ENCODE assay signal across 1 cellular context in genomic region chr1:27322569-27323116, GRCh38.
A peak's percentile ranks its signal among the peaks of the same experiment; 100 is the strongest.
TF ChIP-seq lines count a peak whose summit lies in the region.

No MANE protein-coding gene starts in this region.

TF ChIP-seq in GM12878, 131 proteins besides CTCF, POLR2A, EP300 and RAD21:
- no peak for TF ChIP-seq CREM (IDR thresholded peaks at IDR 0.05; ENCODE audit: low read depth)
- no peak for TF ChIP-seq RELA (IDR thresholded peaks at IDR 0.05; ENCODE audit: borderline replicate concordance, partially characterized antibody)
- no peak for TF ChIP-seq IKZF2 (IDR thresholded peaks at IDR 0.05)
- TF ChIP-seq KAT2A (conservative IDR thresholded peaks at IDR 0.05; ENCODE audit: control insufficient read depth, low read depth, low read length) = no peak
- no peak for TF ChIP-seq RB1 (IDR thresholded peaks at IDR 0.05; ENCODE audit: borderline replicate concordance)
- TF ChIP-seq NFYA (IDR thresholded peaks at IDR 0.05; ENCODE audit: borderline replicate concordance, low read depth, low read length) = no peak
- TF ChIP-seq MAX (IDR thresholded peaks at IDR 0.05; ENCODE audit: low read depth, low read length) = no peak
- TF ChIP-seq BHLHE40 (IDR thresholded peaks at IDR 0.05; ENCODE audit: borderline replicate concordance in 1 of 2, low read depth in 2 of 2, low read length in 1 of 2) = 0 out of 4 replicates have a peak, but pooled peaks of 1 of the 2 experiments have one; percentile 22
- TF ChIP-seq TARDBP (IDR thresholded peaks at IDR 0.05; ENCODE audit: borderline replicate concordance) = no peak
- no peak for TF ChIP-seq POU2F2 (IDR thresholded peaks at IDR 0.05; ENCODE audit: borderline replicate concordance, low read depth, low read length)
- no peak for TF ChIP-seq PKNOX1 (IDR thresholded peaks at IDR 0.05)
- TF ChIP-seq SREBF2 (IDR thresholded peaks at IDR 0.05; ENCODE audit: low read length) = no peak
- no peak for TF ChIP-seq BMI1 (IDR thresholded peaks at IDR 0.05; ENCODE audit: borderline replicate concordance)
- TF ChIP-seq MYC (IDR thresholded peaks at IDR 0.05; ENCODE audit: insufficient read depth, insufficient read length, insufficient replicate concordance, low read length, severe bottlenecking) = no peak
- no peak for TF ChIP-seq E4F1 (IDR thresholded peaks at IDR 0.05; ENCODE audit: borderline replicate concordance, partially characterized antibody)
- TF ChIP-seq NKRF (conservative IDR thresholded peaks at IDR 0.05) = no peak
- no peak for TF ChIP-seq IKZF1 (conservative IDR thresholded peaks at IDR 0.05)
- 0 out of 2 replicates have a peak, but pooled peaks have one; percentile 8 for TF ChIP-seq CHD1 (IDR thresholded peaks at IDR 0.05; ENCODE audit: low read depth, low read length)
- no peak for TF ChIP-seq SMAD1 (IDR thresholded peaks at IDR 0.05; ENCODE audit: low read depth, partially characterized antibody)
- TF ChIP-seq POLR2AphosphoS5 (IDR thresholded peaks at IDR 0.05; ENCODE audit: low read length) = 0 out of 2 replicates have a peak, but pooled peaks have one; percentile 47
TF ChIP-seq in GM12878: peak in this region for 3.
